In the genomic region with DNA sequence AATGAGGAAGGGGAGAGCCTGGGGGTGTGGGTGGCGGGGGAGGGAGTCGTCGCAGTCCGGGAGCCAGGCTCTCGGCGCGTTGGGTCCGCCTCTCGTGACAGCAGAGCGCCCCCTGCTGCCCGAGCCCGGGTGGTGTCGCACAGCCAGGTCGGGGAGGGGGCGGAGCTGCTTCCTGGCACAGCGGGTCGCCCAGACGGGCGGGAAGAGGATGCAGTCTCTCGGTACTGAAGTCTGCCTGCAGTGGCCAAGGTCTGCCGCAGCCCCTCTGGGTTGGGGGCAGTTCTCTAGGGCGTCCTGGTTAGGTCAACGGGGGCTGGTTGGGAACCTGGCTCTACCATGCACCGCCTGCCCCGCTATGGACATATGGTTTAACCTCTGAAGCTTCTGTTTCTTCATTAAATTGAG, we compare ENCODE assay signal across 8 cellular contexts. TPM values are rescaled to one million over a fixed set of nuclear protein-coding genes. Genes with fewer than 3 reads are reported as not detected.
DNase-seq lines count a peak whose midpoint lies in the region; ATAC-seq and TF ChIP-seq lines count a peak whose summit lies in the region.

No MANE protein-coding gene starts in this region.

- no peak for TF ChIP-seq POLR2A in esophagus squamous epithelium (IDR thresholded peaks at IDR 0.05)

- peaks cover 11% of the 10 kb centered on the region for H3K4me1 ChIP-seq in CD4-positive, alpha-beta memory T cell (ENCODE audit: insufficient read depth, low read length)
- H3K4me1 ChIP-seq in esophagus squamous epithelium: peaks cover 8 to 20% (median 10%) of the 10 kb centered on the region in 3 donors

- H3K27me3 Mint-ChIP-seq in CD4-positive, alpha-beta memory T cell: peaks cover 19 to 25% of the 10 kb centered on the region in 2 donors
- peaks cover 14% of the 10 kb centered on the region for H3K27me3 Mint-ChIP-seq in nephron progenitor cell (ENCODE audit: low read depth, poor library complexity)
- peaks cover 19% of the 10 kb centered on the region for H3K27me3 Mint-ChIP-seq in stimulated activated naive CD8-positive, alpha-beta T cell treated with anti-CD3 and anti-CD28 coated beads, Interleukin-15, amount 100 ng/mL, for 72 hours

- POLR2A ChIA-PET in CD4-positive, alpha-beta memory T cell (lab: Charles Lee; ENCODE audit: partially characterized antibody): no interaction called here

- H3K27ac Mint-ChIP-seq in CD4-positive, alpha-beta memory T cell: no peak overlapping the region
- H3K27ac Mint-ChIP-seq in nephron progenitor cell: no peak overlapping the region
- no peak overlapping the region for H3K27ac Mint-ChIP-seq in stimulated activated naive CD8-positive, alpha-beta T cell treated with anti-CD3 and anti-CD28 coated beads, Interleukin-15, amount 100 ng/mL, for 72 hours

- intact Hi-C loops in CD4-positive, alpha-beta memory T cell (cut with micrococcal nuclease): loop anchor here (1.0 kb wide), 1 partner anchor 652 kb away; no protein-coding TSS in a partner anchor
- intact Hi-C loops in esophagus squamous epithelium (cut with DNase I): no loop called here

- H3K36me3 Mint-ChIP-seq in CD4-positive, alpha-beta memory T cell: no peaks in the 10 kb centered on the region
- H3K36me3 Mint-ChIP-seq in nephron progenitor cell (ENCODE audit: low read depth): no peaks in the 10 kb centered on the region

- no peak overlapping the region for H3K4me3 ChIP-seq in CD4-positive, alpha-beta memory T cell (ENCODE audit: low read length in 2 of 2)
- H3K4me3 ChIP-seq in esophagus squamous epithelium: peak overlapping the region in 1 of 4 donors; percentile 41

- H3K27ac ChIP-seq in CD4-positive, alpha-beta memory T cell (ENCODE audit: low read depth, low read length): no peak overlapping the region
- H3K27ac ChIP-seq in esophagus squamous epithelium: no peak overlapping the region

- peak; percentile 92 for ATAC-seq in stimulated activated naive CD8-positive, alpha-beta T cell treated with anti-CD3 and anti-CD28 coated beads, Interleukin-15, amount 100 ng/mL, for 72 hours
- no peak for ATAC-seq in GM19023 (IDR thresholded peaks at IDR 0.05; ENCODE audit: unreplicated experiment)

- H3K4me1 Mint-ChIP-seq in CD4-positive, alpha-beta memory T cell: peaks cover 0 to 2% (median 0%) of the 10 kb centered on the region in 4 donors
- H3K4me1 Mint-ChIP-seq in nephron progenitor cell: peaks cover 24% of the 10 kb centered on the region
- peaks cover 6% of the 10 kb centered on the region for H3K4me1 Mint-ChIP-seq in stimulated activated naive CD8-positive, alpha-beta T cell treated with anti-CD3 and anti-CD28 coated beads, Interleukin-15, amount 100 ng/mL, for 72 hours

- TF ChIP-seq CTCF in esophagus squamous epithelium (IDR thresholded peaks at IDR 0.05) (peak in 5 of 6 experiments; percentile 48 to 70 (median 67)), nephron progenitor cell (IDR thresholded peaks at IDR 0.05) (peak; percentile 93)

- CTCF ChIA-PET in CD4-positive, alpha-beta memory T cell (lab: Charles Lee; ENCODE audit: partially characterized antibody): interaction anchor here (0.7 to 3.3 kb wide), 26 partner anchors 9 to 654 kb away, joined by 3 to 21 read pairs (median 4); no protein-coding TSS in a partner anchor

- no peaks in the 10 kb centered on the region for H3K36me3 ChIP-seq in CD4-positive, alpha-beta memory T cell (ENCODE audit: insufficient read depth, low read length)
- no peaks in the 10 kb centered on the region for H3K36me3 ChIP-seq in esophagus squamous epithelium

- 0 to 6% methylated on average over 3 to 15 of the region's 25 CpGs for WGBS in esophagus squamous epithelium, 2 donors

- no peaks in the 10 kb centered on the region for H3K9me3 ChIP-seq in CD4-positive, alpha-beta memory T cell (ENCODE audit: control insufficient read depth in 1 of 2, low read length in 2 of 2)
- no peaks in the 10 kb centered on the region for H3K9me3 ChIP-seq in esophagus squamous epithelium

- no peaks in the 10 kb centered on the region for H3K9me3 Mint-ChIP-seq in CD4-positive, alpha-beta memory T cell
- no peaks in the 10 kb centered on the region for H3K9me3 Mint-ChIP-seq in nephron progenitor cell
- no peaks in the 10 kb centered on the region for H3K9me3 Mint-ChIP-seq in stimulated activated naive CD8-positive, alpha-beta T cell treated with anti-CD3 and anti-CD28 coated beads, Interleukin-15, amount 100 ng/mL, for 72 hours

- DNase-seq in CD4-positive, alpha-beta memory T cell: peak; percentile 58 to 66 (median 64)
- DNase-seq in HuH-7 (ENCODE audit: low spot score) (peak; percentile 87), OCI-M1 (lab: John Stamatoyannopoulos, UW) (peak; percentile 87), activated T-cell treated with anti-CD3 and anti-CD28 coated beads for 24 hours (ENCODE audit: low read depth) (peak; percentile 65), esophagus squamous epithelium (lab: John Stamatoyannopoulos, UW) (no peak), nephron progenitor cell (peak; percentile 96)
- DNase-seq in stimulated activated naive CD8-positive, alpha-beta T cell treated with anti-CD3 and anti-CD28 coated beads, Interleukin-15, amount 100 ng/mL, for 72 hours: peak; percentile 82 to 83

- H3K27me3 ChIP-seq in CD4-positive, alpha-beta memory T cell (ENCODE audit: insufficient read depth, low read length): peaks cover 8% of the 10 kb centered on the region
- H3K27me3 ChIP-seq in esophagus squamous epithelium: peaks cover 0 to 61% (median 0%) of the 10 kb centered on the region in 4 donors

- H3K4me3 Mint-ChIP-seq in CD4-positive, alpha-beta memory T cell: peak overlapping the region in 2 of 8 donors; percentile 2 to 23
- no peak overlapping the region for H3K4me3 Mint-ChIP-seq in nephron progenitor cell
- peak overlapping the region in 1 of 2 donors; percentile 22 for H3K4me3 Mint-ChIP-seq in stimulated activated naive CD8-positive, alpha-beta T cell treated with anti-CD3 and anti-CD28 coated beads, Interleukin-15, amount 100 ng/mL, for 72 hours

RNA-seq across cellular contexts. Expression of gene CCDC182, which starts 38.2 kb away (rescaled TPM):
- total RNA-seq in CD4-positive, alpha-beta memory T cell: not detected
- polyA plus RNA-seq in CD4-positive, alpha-beta memory T cell: not detected
- not detected for total RNA-seq in esophagus squamous epithelium
